ENCODE assay signal across 1 cellular context in the genomic region with DNA sequence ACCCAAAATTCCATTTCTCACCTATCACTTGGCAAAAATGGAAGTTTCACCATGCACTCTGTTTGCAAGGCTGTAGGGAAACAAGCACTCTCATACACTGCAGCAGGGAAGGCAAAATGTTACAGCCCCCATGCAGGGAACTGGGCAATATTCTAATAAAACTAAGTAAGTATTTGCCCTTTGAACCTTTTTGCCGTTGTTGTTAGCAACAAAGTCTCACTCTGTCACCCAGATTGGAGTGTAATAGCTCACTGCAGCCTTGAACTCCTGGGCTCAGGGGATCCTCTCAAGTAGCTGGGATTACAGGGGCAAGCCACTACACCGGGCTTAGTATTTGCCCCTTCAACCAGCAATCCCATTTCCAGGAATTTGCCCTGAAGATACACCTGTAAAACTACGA.
TF ChIP-seq lines count a peak whose summit lies in the region.

No MANE protein-coding gene starts in this region.

TF ChIP-seq in GM23338, 12 proteins besides CTCF, POLR2A, EP300 and RAD21 (continued from another document):
- TF ChIP-seq STAT1 (IDR thresholded peaks at IDR 0.05; ENCODE audit: unreplicated experiment) (no peak), JUNB (IDR thresholded peaks at IDR 0.05; ENCODE audit: unreplicated experiment) (no peak), EZH2phosphoT487 (IDR thresholded peaks at IDR 0.05; ENCODE audit: unreplicated experiment) (no peak), CREB1 (CRISPR knock-in tag; IDR thresholded peaks at IDR 0.05; ENCODE audit: low read depth) (no peak), EZH2 (IDR thresholded peaks at IDR 0.05; ENCODE audit: low read depth, unreplicated experiment) (no peak)
- TF ChIP-seq, protein P1, sequence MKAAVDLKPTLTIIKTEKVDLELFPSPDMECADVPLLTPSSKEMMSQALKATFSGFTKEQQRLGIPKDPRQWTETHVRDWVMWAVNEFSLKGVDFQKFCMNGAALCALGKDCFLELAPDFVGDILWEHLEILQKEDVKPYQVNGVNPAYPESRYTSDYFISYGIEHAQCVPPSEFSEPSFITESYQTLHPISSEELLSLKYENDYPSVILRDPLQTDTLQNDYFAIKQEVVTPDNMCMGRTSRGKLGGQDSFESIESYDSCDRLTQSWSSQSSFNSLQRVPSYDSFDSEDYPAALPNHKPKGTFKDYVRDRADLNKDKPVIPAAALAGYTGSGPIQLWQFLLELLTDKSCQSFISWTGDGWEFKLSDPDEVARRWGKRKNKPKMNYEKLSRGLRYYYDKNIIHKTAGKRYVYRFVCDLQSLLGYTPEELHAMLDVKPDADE (IDR thresholded peaks at IDR 0.05), result no peak
- TF ChIP-seq, protein P2, sequence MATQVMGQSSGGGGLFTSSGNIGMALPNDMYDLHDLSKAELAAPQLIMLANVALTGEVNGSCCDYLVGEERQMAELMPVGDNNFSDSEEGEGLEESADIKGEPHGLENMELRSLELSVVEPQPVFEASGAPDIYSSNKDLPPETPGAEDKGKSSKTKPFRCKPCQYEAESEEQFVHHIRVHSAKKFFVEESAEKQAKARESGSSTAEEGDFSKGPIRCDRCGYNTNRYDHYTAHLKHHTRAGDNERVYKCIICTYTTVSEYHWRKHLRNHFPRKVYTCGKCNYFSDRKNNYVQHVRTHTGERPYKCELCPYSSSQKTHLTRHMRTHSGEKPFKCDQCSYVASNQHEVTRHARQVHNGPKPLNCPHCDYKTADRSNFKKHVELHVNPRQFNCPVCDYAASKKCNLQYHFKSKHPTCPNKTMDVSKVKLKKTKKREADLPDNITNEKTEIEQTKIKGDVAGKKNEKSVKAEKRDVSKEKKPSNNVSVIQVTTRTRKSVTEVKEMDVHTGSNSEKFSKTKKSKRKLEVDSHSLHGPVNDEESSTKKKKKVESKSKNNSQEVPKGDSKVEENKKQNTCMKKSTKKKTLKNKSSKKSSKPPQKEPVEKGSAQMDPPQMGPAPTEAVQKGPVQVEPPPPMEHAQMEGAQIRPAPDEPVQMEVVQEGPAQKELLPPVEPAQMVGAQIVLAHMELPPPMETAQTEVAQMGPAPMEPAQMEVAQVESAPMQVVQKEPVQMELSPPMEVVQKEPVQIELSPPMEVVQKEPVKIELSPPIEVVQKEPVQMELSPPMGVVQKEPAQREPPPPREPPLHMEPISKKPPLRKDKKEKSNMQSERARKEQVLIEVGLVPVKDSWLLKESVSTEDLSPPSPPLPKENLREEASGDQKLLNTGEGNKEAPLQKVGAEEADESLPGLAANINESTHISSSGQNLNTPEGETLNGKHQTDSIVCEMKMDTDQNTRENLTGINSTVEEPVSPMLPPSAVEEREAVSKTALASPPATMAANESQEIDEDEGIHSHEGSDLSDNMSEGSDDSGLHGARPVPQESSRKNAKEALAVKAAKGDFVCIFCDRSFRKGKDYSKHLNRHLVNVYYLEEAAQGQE (IDR thresholded peaks at IDR 0.05; ENCODE audit: unreplicated experiment), result no peak
